In genomic region chr7:117839507-117839906, GRCh38 we compare ENCODE assay signal across 16 cellular contexts. TPM values are rescaled to one million over a fixed set of nuclear protein-coding genes. Genes with fewer than 3 reads are reported as not detected.
DNase-seq lines count a peak whose midpoint lies in the region; ATAC-seq and TF ChIP-seq lines count a peak whose summit lies in the region.
"Had no signal": no experiment of that assay in that cellular context is flagged by ENCODE, and none has a peak within 500 bp of the region (broad histone marks: within the 10 kb centered on the region; RNA-seq: fewer than 3 reads in every experiment).

No MANE protein-coding gene starts in this region.

- H3K79me2 ChIP-seq in GM23248 (ENCODE audit: insufficient read depth), result no peaks in the 10 kb centered on the region

- H3K36me3 ChIP-seq in cardiac muscle cell (no peaks in the 10 kb centered on the region), heart left ventricle (no peaks in the 10 kb centered on the region), GM23248 (ENCODE audit: low read depth) (no peaks in the 10 kb centered on the region)
- H3K36me3 ChIP-seq: thyroid gland had no signal

- no peak overlapping the region for H3K4me2 ChIP-seq in GM23248 (ENCODE audit: unreplicated experiment)

- ATAC-seq in heart left ventricle, result no peak
- ATAC-seq in GM21737 (IDR thresholded peaks at IDR 0.05; ENCODE audit: unreplicated experiment), result peak; percentile 78
- ATAC-seq in HG03159 (IDR thresholded peaks at IDR 0.05; ENCODE audit: unreplicated experiment), result peak; percentile 53
- ATAC-seq in GM19023 (IDR thresholded peaks at IDR 0.05; ENCODE audit: unreplicated experiment), result no peak
- ATAC-seq: body of pancreas had no signal

- no peaks in the 10 kb centered on the region for H4K20me1 ChIP-seq in GM23248 (ENCODE audit: insufficient read depth)

- no peaks in the 10 kb centered on the region for H3K9me2 ChIP-seq in GM23248 (ENCODE audit: insufficient read depth)

- no peak overlapping the region for H3K4me3 ChIP-seq in cardiac muscle cell
- H3K4me3 ChIP-seq in heart left ventricle, result no peak overlapping the region
- H3K4me3 ChIP-seq in GM23248, result no peak overlapping the region
- H3K4me3 ChIP-seq: body of pancreas, thyroid gland had no signal

- no peak overlapping the region for H3K9ac ChIP-seq in GM23248

- no peaks in the 10 kb centered on the region for H3F3A ChIP-seq in GM23248 (ENCODE audit: insufficient read depth)

- TF ChIP-seq CTCF in cardiac muscle cell (IDR thresholded peaks at IDR 0.05; ENCODE audit: low read depth, low read length) (no peak), heart left ventricle (IDR thresholded peaks at IDR 0.05) (no peak), GM13976 (IDR thresholded peaks at IDR 0.05; ENCODE audit: borderline replicate concordance, control extremely low read depth, extremely low read depth, insufficient read depth, missing control alignments) (no peak)

- peaks cover 10% of the 10 kb centered on the region for H3K4me1 ChIP-seq in cardiac muscle cell (ENCODE audit: low read depth)
- H3K4me1 ChIP-seq in heart left ventricle, result no peaks in the 10 kb centered on the region
- H3K4me1 ChIP-seq in GM23248 (ENCODE audit: insufficient read depth), result no peaks in the 10 kb centered on the region
- H3K4me1 ChIP-seq: body of pancreas had no signal

- H3K27me3 ChIP-seq in cardiac muscle cell (no peaks in the 10 kb centered on the region), heart left ventricle (no peaks in the 10 kb centered on the region), GM23248 (replicated peaks; ENCODE audit: insufficient read depth) (no peaks in the 10 kb centered on the region)
- H3K27me3 ChIP-seq: body of pancreas, thyroid gland had no signal

- no peaks in the 10 kb centered on the region for H3K9me3 ChIP-seq in cardiac muscle cell (ENCODE audit: low read depth)
- H3K9me3 ChIP-seq in heart left ventricle, result peaks cover 0 to 9% (median 0%) of the 10 kb centered on the region in 12 donors
- H3K9me3 ChIP-seq in GM23248 (ENCODE audit: low read depth), result no peaks in the 10 kb centered on the region
- H3K9me3 ChIP-seq: body of pancreas, thyroid gland had no signal

- no peak overlapping the region for H2AFZ ChIP-seq in GM23248

- intact Hi-C loops in heart left ventricle (cut with DNase I), result no loop called here

- H3K27ac ChIP-seq in cardiac muscle cell, result peak overlapping the region; percentile 3
- no peak overlapping the region for H3K27ac ChIP-seq in heart left ventricle
- H3K27ac ChIP-seq in GM23248, result no peak overlapping the region
- H3K27ac ChIP-seq: body of pancreas, thyroid gland had no signal

- in situ Hi-C loops in GM23248 (cut with MboI), result no loop called here
- in situ Hi-C loops in GM13976 (cut with MboI; ENCODE audit: low sequenced_read_pairs, unreplicated experiment), result no loop called here

- DNase-seq in cardiac muscle cell (ENCODE audit: low read depth in 1 of 2, low spot score in 1 of 2), result no peak
- no peak for DNase-seq in heart left ventricle
- DNase-seq in GM23248, result no peak
- DNase-seq in GM13976 (ENCODE audit: low spot score), result no peak
- DNase-seq in NCI-H748 treated with DMSO at 0.1 percent for 48 hours (lab: John Stamatoyannopoulos, UW), result no peak
- DNase-seq: activated gamma-delta T cell treated with Interleukin-2 at 50 U/mL for 16 hours; body of pancreas; CD4-positive, alpha-beta memory T cell; NCI-H1105 treated with DMSO at 0.1 percent for 48 hours; NCI-H524; T1000; thyroid gland had no signal

- TF ChIP-seq POLR2A in heart left ventricle (IDR thresholded peaks at IDR 0.05), result no peak

RNA-seq across cellular contexts. Expression of gene CTTNBP2, which starts 33.7 kb away (rescaled TPM):
- 21.8 and 51.2 TPM in 2 replicates for total RNA-seq in cardiac muscle cell
- 30.0 and 33.5 TPM in 2 replicates for polyA plus RNA-seq in cardiac muscle cell
- 1 to 10 TPM in 4 of 9 donors, under 1 TPM in 5; 0.31 to 3.9 (median 0.95) TPM for total RNA-seq in heart left ventricle
- under 1 TPM; 0.55 to 0.65 TPM for polyA plus RNA-seq in heart left ventricle
- total RNA-seq in GM23248 (2014; rRNA removed; shearing (Covaris generic)), result not detected in 2 replicates
- not detected in 2 replicates for polyA plus RNA-seq in GM23248 (2016; fragmentation: Nextera tagmentation; extraction: Ambion mirVana)
- total RNA-seq: A172; CD4-positive, alpha-beta memory T cell had no signal
- polyA plus RNA-seq: CD4-positive, alpha-beta memory T cell had no signal

Comparison
In these comparisons a context has a peak if more than half of its experiments do, and no peak if none do; other contexts are left out.
1. ATAC-seq: peak in GM21737 (single experiment) and HG03159 (single experiment); none in heart left ventricle (0 of 4) and GM19023 (single experiment).